Comparison of ENCODE assay signal across 11 cellular contexts in the genomic region with DNA sequence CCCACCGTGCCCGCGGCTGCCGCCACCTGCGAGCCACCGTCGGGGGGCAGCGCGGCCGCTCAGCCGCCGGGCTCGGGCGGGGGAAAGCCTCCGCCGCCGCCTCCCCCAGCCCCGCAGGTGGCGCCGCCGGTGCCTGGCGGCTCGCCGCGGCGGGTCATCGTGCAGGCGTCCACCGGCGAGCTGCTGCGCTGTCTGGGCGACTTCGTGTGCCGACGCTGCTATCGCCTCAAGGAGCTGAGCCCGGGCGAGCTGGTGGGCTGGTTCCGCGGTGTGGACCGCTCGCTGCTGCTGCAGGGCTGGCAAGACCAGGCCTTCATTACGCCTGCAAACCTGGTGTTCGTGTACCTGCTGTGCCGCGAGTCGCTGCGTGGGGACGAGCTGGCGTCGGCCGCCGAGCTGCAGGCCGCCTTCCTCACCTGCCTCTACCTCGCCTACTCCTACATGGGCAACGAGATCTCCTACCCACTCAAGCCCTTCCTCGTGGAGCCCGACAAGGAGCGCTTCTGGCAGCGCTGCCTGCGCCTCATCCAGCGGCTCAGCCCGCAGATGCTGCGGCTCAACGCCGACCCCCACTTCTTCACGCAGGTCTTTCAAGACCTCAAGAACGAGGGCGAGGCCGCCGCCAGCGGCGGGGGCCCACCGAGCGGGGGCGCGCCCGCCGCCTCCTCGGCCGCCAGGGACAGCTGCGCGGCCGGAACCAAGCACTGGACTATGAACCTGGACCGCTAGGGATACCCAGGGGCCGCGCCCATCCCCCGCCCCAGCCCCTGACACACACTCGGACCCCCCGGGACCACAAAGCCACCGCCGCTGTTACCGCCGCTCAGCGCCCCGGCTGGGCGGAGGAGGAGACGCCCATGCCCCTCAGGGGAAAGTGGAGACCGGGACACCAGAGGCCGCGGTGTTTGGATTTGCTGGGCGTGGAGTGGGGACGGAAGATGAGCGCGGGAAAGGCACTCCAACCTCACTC. TPM values are rescaled to one million over a fixed set of nuclear protein-coding genes. Genes with fewer than 3 reads are reported as not detected.
A peak's percentile ranks its signal among the peaks of the same experiment; 100 is the strongest.
DNase-seq lines count a peak whose midpoint lies in the region; ATAC-seq and TF ChIP-seq lines count a peak whose summit lies in the region.
"Had no signal": no experiment of that assay in that cellular context is flagged by ENCODE, and none has a peak within 500 bp of the region (broad histone marks: within the 10 kb centered on the region; RNA-seq: fewer than 3 reads in every experiment).

No MANE protein-coding gene starts in this region.

- no peaks in the 10 kb centered on the region for H3K9me3 ChIP-seq in CD4-positive, CD25-positive, alpha-beta regulatory T cell (ENCODE audit: control insufficient read depth in 2 of 2, low read length in 2 of 2)
- H3K9me3 ChIP-seq in upper lobe of right lung: no peaks in the 10 kb centered on the region
- H3K9me3 ChIP-seq: esophagus squamous epithelium, neutrophil had no signal

- DNase-seq in CD4-positive, CD25-positive, alpha-beta regulatory T cell: no peak
- peak; percentile 27 for DNase-seq in GM23338 (ENCODE audit: low spot score)
- DNase-seq in activated B cell treated with CpG ODN at 0.5 μM for 24 hours: no peak
- no peak for DNase-seq in mesothelial cell of epicardium (ENCODE audit: low spot score in 2 of 2, unreplicated experiment in 2 of 2)
- DNase-seq in hippocampal formation (lab: John Stamatoyannopoulos, UW): no peak
- no peak for DNase-seq in activated CD4-positive, CD25-positive, alpha-beta regulatory T cell (lab: John Stamatoyannopoulos, UW)
- DNase-seq in upper lobe of right lung: no peak
- no peak for DNase-seq in NCI-H187 treated with DMSO at 0.1 percent for 48 hours (lab: John Stamatoyannopoulos, UW)
- DNase-seq: esophagus squamous epithelium had no signal

- peaks cover 0 to 23% (median 5%) of the 10 kb centered on the region in 4 donors for H3K4me1 Mint-ChIP-seq in CD4-positive, CD25-positive, alpha-beta regulatory T cell
- H3K4me1 Mint-ChIP-seq in GM23338 (peaks cover 32% of the 10 kb centered on the region), activated B cell treated with CpG ODN at 0.5 μM for 24 hours (peaks cover 15% of the 10 kb centered on the region), mesothelial cell of epicardium (peaks cover 41% of the 10 kb centered on the region)

- peaks cover 23% of the 10 kb centered on the region for H3K4me1 ChIP-seq in CD4-positive, CD25-positive, alpha-beta regulatory T cell (ENCODE audit: control insufficient read depth, insufficient read depth, low read length, poor library complexity, severe bottlenecking)
- H3K4me1 ChIP-seq in GM23338 (ENCODE audit: insufficient read depth) (peaks cover 26% of the 10 kb centered on the region), upper lobe of right lung (peaks cover 3% of the 10 kb centered on the region)

- H3K4me2 ChIP-seq in GM23338: peak overlapping the region; percentile 95

- ATAC-seq in CD4-positive, CD25-positive, alpha-beta regulatory T cell (ENCODE audit: low read depth in 2 of 2): no peak
- no peak for ATAC-seq in GM23338
- no peak for ATAC-seq in activated B cell treated with CpG ODN at 0.5 μM for 24 hours (ENCODE audit: low read depth)
- no peak for ATAC-seq in upper lobe of right lung

- CTCF ChIA-PET in activated B cell treated with CpG ODN at 0.5 μM for 24 hours (lab: Charles Lee): no interaction called here

- H4K20me1 ChIP-seq in GM23338 (replicated peaks; ENCODE audit: insufficient read depth): no peaks in the 10 kb centered on the region; the same call in 1 of the 2 replicates

- H3K4me3 Mint-ChIP-seq in CD4-positive, CD25-positive, alpha-beta regulatory T cell: peak overlapping the region in 3 of 4 donors; percentile 8 to 74 (median 56)
- H3K4me3 Mint-ChIP-seq in GM23338 (peak overlapping the region; percentile 82), activated B cell treated with CpG ODN at 0.5 μM for 24 hours (peak overlapping the region; percentile 53), mesothelial cell of epicardium (peak overlapping the region; percentile 67)

- H3K36me3 Mint-ChIP-seq in CD4-positive, CD25-positive, alpha-beta regulatory T cell: no peaks in the 10 kb centered on the region
- H3K36me3 Mint-ChIP-seq in GM23338 (ENCODE audit: low read depth): no peaks in the 10 kb centered on the region; the same call in 2 of the 3 replicates
- no peaks in the 10 kb centered on the region for H3K36me3 Mint-ChIP-seq in activated B cell treated with CpG ODN at 0.5 μM for 24 hours (ENCODE audit: low read depth)
- H3K36me3 Mint-ChIP-seq in mesothelial cell of epicardium: no peaks in the 10 kb centered on the region

- H3K9me2 ChIP-seq in GM23338 (ENCODE audit: insufficient read depth): no peaks in the 10 kb centered on the region

- H3K27ac Mint-ChIP-seq in CD4-positive, CD25-positive, alpha-beta regulatory T cell: peak overlapping the region in 1 of 3 donors; percentile 36
- H3K27ac Mint-ChIP-seq in GM23338 (no peak overlapping the region), activated B cell treated with CpG ODN at 0.5 μM for 24 hours (no peak overlapping the region), mesothelial cell of epicardium (no peak overlapping the region)

- no peak overlapping the region for H3K4me3 ChIP-seq in CD4-positive, CD25-positive, alpha-beta regulatory T cell (ENCODE audit: low read depth, low read length)
- peak overlapping the region; percentile 83 for H3K4me3 ChIP-seq in GM23338
- H3K4me3 ChIP-seq in upper lobe of right lung: no peak overlapping the region

- H3K79me2 ChIP-seq in GM23338 (replicated peaks; ENCODE audit: insufficient read depth): no peaks in the 10 kb centered on the region

- POLR2A ChIA-PET in activated B cell treated with CpG ODN at 0.5 μM for 24 hours (lab: Charles Lee): no interaction called here

- peaks cover 84% of the 10 kb centered on the region for H3K27me3 Mint-ChIP-seq in CD4-positive, CD25-positive, alpha-beta regulatory T cell
- H3K27me3 Mint-ChIP-seq in GM23338 (ENCODE audit: insufficient read depth, low read depth, poor library complexity) (peaks cover 62% of the 10 kb centered on the region), activated B cell treated with CpG ODN at 0.5 μM for 24 hours (peaks cover 56% of the 10 kb centered on the region), mesothelial cell of epicardium (ENCODE audit: low read depth) (peaks cover 68% of the 10 kb centered on the region)

- no peak for TF ChIP-seq CTCF in GM23338 (conservative IDR thresholded peaks at IDR 0.05; ENCODE audit: low read depth in 2 of 2)
- TF ChIP-seq CTCF in activated B cell treated with CpG ODN at 0.5 μM for 24 hours (IDR thresholded peaks at IDR 0.05): no peak
- no peak for TF ChIP-seq CTCF in mesothelial cell of epicardium (IDR thresholded peaks at IDR 0.05; ENCODE audit: unreplicated experiment)
- TF ChIP-seq CTCF in upper lobe of right lung (IDR thresholded peaks at IDR 0.05): no peak

- H3K27ac ChIP-seq in CD4-positive, CD25-positive, alpha-beta regulatory T cell (ENCODE audit: insufficient read depth, low read length, poor library complexity, severe bottlenecking): no peak overlapping the region
- H3K27ac ChIP-seq in GM23338 (ENCODE audit: low read depth) (no peak overlapping the region), upper lobe of right lung (no peak overlapping the region)
- H3K27ac ChIP-seq: esophagus squamous epithelium, neutrophil had no signal

- peaks cover 38% of the 10 kb centered on the region for H3K27me3 ChIP-seq in CD4-positive, CD25-positive, alpha-beta regulatory T cell (ENCODE audit: control insufficient read depth, insufficient read depth, low read length)
- H3K27me3 ChIP-seq in GM23338 (ENCODE audit: insufficient read depth) (peaks cover 78% of the 10 kb centered on the region), upper lobe of right lung (peaks cover 86% of the 10 kb centered on the region)

- H3F3A ChIP-seq in GM23338 (replicated peaks; ENCODE audit: low read depth): peaks cover 8% of the 10 kb centered on the region

- intact Hi-C loops in activated B cell treated with CpG ODN at 0.5 μM for 24 hours (cut with micrococcal nuclease) (loop anchor here (5.0 kb wide), 1 partner anchor 347 kb away; the partner anchor contains the start of gene PTPRN), upper lobe of right lung (cut with DNase I) (no loop called here)

- no peaks in the 10 kb centered on the region for H3K36me3 ChIP-seq in CD4-positive, CD25-positive, alpha-beta regulatory T cell (ENCODE audit: control insufficient read depth, insufficient read depth, low read length)
- H3K36me3 ChIP-seq in GM23338 (ENCODE audit: insufficient read depth) (no peaks in the 10 kb centered on the region), upper lobe of right lung (no peaks in the 10 kb centered on the region)
- H3K36me3 ChIP-seq: esophagus squamous epithelium, neutrophil had no signal

- no peak overlapping the region for H2AFZ ChIP-seq in GM23338

- peaks cover 0 to 9% (median 0%) of the 10 kb centered on the region in 7 donors for H3K9me3 Mint-ChIP-seq in CD4-positive, CD25-positive, alpha-beta regulatory T cell
- H3K9me3 Mint-ChIP-seq in GM23338 (no peaks in the 10 kb centered on the region), activated B cell treated with CpG ODN at 0.5 μM for 24 hours (no peaks in the 10 kb centered on the region), mesothelial cell of epicardium (no peaks in the 10 kb centered on the region)

TF ChIP-seq in GM23338, 12 proteins besides CTCF, POLR2A, EP300 and RAD21 (continues in another document):
- peak; percentile 96 for TF ChIP-seq EZH2phosphoT487 (IDR thresholded peaks at IDR 0.05; ENCODE audit: unreplicated experiment)

RNA-seq across cellular contexts. Expression of gene CDK5R2, which starts 1.0 kb away (rescaled TPM):
- not detected for total RNA-seq in CD4-positive, CD25-positive, alpha-beta regulatory T cell
- not detected for polyA plus RNA-seq in CD4-positive, CD25-positive, alpha-beta regulatory T cell
- 0.43 and 0.56 TPM in 2 replicates for total RNA-seq in GM23338 (2014; rRNA removed; shearing (Covaris generic))
- 0.19 TPM in 1 of 2 replicates, not detected in the other for polyA plus RNA-seq in GM23338 (2016; fragmentation: Nextera tagmentation; extraction: Ambion mirVana)
- total RNA-seq in activated B cell treated with CpG ODN at 0.5 μM for 24 hours: 0.07 TPM in 1 of 2 replicates, not detected in the other
- total RNA-seq in mesothelial cell of epicardium: 0.69 to 0.97 TPM (median 0.90 TPM) in 3 replicates
- total RNA-seq in upper lobe of right lung: not detected
- total RNA-seq: activated CD8-positive, alpha-beta memory T cell treated with anti-CD3 and anti-CD28 coated beads for 36 hours; esophagus squamous epithelium had no signal

RNA-seq across cellular contexts. Expression of gene FEV, which starts 24.5 kb away (rescaled TPM):
- not detected for total RNA-seq in CD4-positive, CD25-positive, alpha-beta regulatory T cell
- polyA plus RNA-seq in CD4-positive, CD25-positive, alpha-beta regulatory T cell: not detected
- total RNA-seq in GM23338 (2014; rRNA removed; shearing (Covaris generic)): not detected in 2 replicates
- polyA plus RNA-seq in GM23338 (2016; fragmentation: Nextera tagmentation; extraction: Ambion mirVana): not detected in 2 replicates
- total RNA-seq in activated B cell treated with CpG ODN at 0.5 μM for 24 hours (not detected in 2 replicates), mesothelial cell of epicardium (0.16 to 0.29 TPM (median 0.22 TPM) in 3 replicates), upper lobe of right lung (not detected)
- total RNA-seq: activated CD8-positive, alpha-beta memory T cell treated with anti-CD3 and anti-CD28 coated beads for 36 hours had no signal

RNA-seq across cellular contexts. Expression of gene CRYBA2, which starts 32.7 kb away (rescaled TPM):
- not detected for total RNA-seq in CD4-positive, CD25-positive, alpha-beta regulatory T cell
- not detected for polyA plus RNA-seq in CD4-positive, CD25-positive, alpha-beta regulatory T cell
- not detected in 2 replicates for total RNA-seq in GM23338 (2014; rRNA removed; shearing (Covaris generic))
- polyA plus RNA-seq in GM23338 (2016; fragmentation: Nextera tagmentation; extraction: Ambion mirVana): not detected in 2 replicates
- total RNA-seq in activated B cell treated with CpG ODN at 0.5 μM for 24 hours: not detected in 2 replicates
- not detected in 3 replicates for total RNA-seq in mesothelial cell of epicardium
- not detected for total RNA-seq in upper lobe of right lung
- total RNA-seq: activated CD8-positive, alpha-beta memory T cell treated with anti-CD3 and anti-CD28 coated beads for 36 hours; esophagus squamous epithelium had no signal
